1 cellular context compared by ENCODE assay signal in the genomic region with DNA sequence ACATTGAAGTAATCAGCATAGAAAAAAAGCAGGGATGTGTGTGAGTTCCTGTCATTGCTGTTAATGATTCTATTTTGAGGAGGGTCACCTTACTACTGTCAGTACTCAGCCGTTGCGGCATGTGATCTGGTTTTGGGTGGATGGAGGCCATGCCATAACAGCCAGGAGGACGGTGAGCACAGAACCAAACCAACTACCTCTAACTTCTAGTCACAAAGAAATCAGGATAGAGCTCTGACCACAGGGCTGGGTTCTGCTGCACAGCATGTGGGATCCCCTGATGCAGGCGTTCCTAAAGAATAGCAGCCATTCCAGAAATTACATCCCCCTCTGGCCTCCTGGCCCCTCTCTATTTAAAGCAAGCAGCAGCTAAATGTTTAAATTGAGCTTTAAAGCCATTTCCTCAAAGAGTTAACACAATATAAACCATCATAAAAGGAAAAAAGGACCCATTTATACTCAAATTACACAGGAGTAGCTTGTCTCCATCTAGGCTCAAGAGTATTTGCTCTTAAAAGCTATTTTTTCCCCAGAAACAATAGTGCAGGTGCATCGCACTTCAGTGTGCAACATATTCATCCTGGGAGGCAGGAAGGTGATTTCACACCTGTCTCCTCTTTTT.
TF ChIP-seq lines count a peak whose summit lies in the region.

No MANE protein-coding gene starts in this region.

TF ChIP-seq in neural cell, 6 proteins besides CTCF, POLR2A, EP300 and RAD21:
- TF ChIP-seq, protein P1, sequence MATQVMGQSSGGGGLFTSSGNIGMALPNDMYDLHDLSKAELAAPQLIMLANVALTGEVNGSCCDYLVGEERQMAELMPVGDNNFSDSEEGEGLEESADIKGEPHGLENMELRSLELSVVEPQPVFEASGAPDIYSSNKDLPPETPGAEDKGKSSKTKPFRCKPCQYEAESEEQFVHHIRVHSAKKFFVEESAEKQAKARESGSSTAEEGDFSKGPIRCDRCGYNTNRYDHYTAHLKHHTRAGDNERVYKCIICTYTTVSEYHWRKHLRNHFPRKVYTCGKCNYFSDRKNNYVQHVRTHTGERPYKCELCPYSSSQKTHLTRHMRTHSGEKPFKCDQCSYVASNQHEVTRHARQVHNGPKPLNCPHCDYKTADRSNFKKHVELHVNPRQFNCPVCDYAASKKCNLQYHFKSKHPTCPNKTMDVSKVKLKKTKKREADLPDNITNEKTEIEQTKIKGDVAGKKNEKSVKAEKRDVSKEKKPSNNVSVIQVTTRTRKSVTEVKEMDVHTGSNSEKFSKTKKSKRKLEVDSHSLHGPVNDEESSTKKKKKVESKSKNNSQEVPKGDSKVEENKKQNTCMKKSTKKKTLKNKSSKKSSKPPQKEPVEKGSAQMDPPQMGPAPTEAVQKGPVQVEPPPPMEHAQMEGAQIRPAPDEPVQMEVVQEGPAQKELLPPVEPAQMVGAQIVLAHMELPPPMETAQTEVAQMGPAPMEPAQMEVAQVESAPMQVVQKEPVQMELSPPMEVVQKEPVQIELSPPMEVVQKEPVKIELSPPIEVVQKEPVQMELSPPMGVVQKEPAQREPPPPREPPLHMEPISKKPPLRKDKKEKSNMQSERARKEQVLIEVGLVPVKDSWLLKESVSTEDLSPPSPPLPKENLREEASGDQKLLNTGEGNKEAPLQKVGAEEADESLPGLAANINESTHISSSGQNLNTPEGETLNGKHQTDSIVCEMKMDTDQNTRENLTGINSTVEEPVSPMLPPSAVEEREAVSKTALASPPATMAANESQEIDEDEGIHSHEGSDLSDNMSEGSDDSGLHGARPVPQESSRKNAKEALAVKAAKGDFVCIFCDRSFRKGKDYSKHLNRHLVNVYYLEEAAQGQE (IDR thresholded peaks at IDR 0.05; ENCODE audit: borderline replicate concordance) = no peak
- TF ChIP-seq EZH2 (IDR thresholded peaks at IDR 0.05; ENCODE audit: borderline replicate concordance, insufficient read depth, low read length, poor library complexity, severe bottlenecking) = no peak
